In genomic region chr1:90987860-90988259, GRCh38 we compare ENCODE assay signal across 32 cellular contexts.
"Had no signal": no experiment of that assay in that cellular context is flagged by ENCODE, and none has a peak within 500 bp of the region (broad histone marks: within the 10 kb centered on the region; RNA-seq: fewer than 3 reads in every experiment).

No MANE protein-coding gene starts in this region.

- H3K36me3 ChIP-seq: adrenal gland, esophagus muscularis mucosa, gastrocnemius medialis had no signal

- ATAC-seq: activated CD4-positive, CD25-positive, alpha-beta regulatory T cell treated with anti-CD3 and anti-CD28 coated beads, Interleukin-2, amount 50 U/mL, for 24 hours; activated CD8-positive, alpha-beta T cell treated with anti-CD3 and anti-CD28 coated beads for 36 hours; activated naive CD8-positive, alpha-beta T cell treated with anti-CD3 and anti-CD28 coated beads, Interleukin-2, amount 50 U/mL, for 24 hours; activated T-cell treated with anti-CD3 and anti-CD28 coated beads, Interleukin-2, amount 50 U/mL, for 4 hours; activated T-helper 17 cell treated with anti-CD3 and anti-CD28 coated beads, Interleukin-2, amount 50 U/mL, for 72 hours; body of pancreas; effector memory CD8-positive, alpha-beta T cell; foreskin keratinocyte; gastrocnemius medialis; heart left ventricle; T-helper 17 cell had no signal

- H3K4me3 ChIP-seq: adrenal gland, body of pancreas, esophagus muscularis mucosa, gastrocnemius medialis, heart left ventricle had no signal

- H3K27me3 ChIP-seq: adrenal gland, body of pancreas, esophagus muscularis mucosa, foreskin keratinocyte, gastrocnemius medialis, heart left ventricle had no signal

- H3K27ac ChIP-seq: adrenal gland, body of pancreas, esophagus muscularis mucosa, foreskin keratinocyte, gastrocnemius medialis, heart left ventricle had no signal

- H3K27me3 Mint-ChIP-seq: activated CD8-positive, alpha-beta T cell treated with anti-CD3 and anti-CD28 coated beads for 36 hours; activated naive CD4-positive, alpha-beta T cell treated with anti-CD3 and anti-CD28 coated beads, Interleukin-2, amount 50 U/mL, for 24 hours; activated naive CD8-positive, alpha-beta T cell treated with anti-CD3 and anti-CD28 coated beads for 36 hours; activated naive CD8-positive, alpha-beta T cell treated with anti-CD3 and anti-CD28 coated beads, Interleukin-2, amount 50 U/mL, for 24 hours; activated T-helper 17 cell treated with anti-CD3 and anti-CD28 coated beads, Interleukin-2, amount 50 U/mL, for 72 hours; effector memory CD8-positive, alpha-beta T cell; T-helper 17 cell had no signal

- H3K27ac Mint-ChIP-seq: activated CD8-positive, alpha-beta T cell treated with anti-CD3 and anti-CD28 coated beads for 36 hours; activated naive CD4-positive, alpha-beta T cell treated with anti-CD3 and anti-CD28 coated beads for 36 hours; activated naive CD4-positive, alpha-beta T cell treated with anti-CD3 and anti-CD28 coated beads, Interleukin-2, amount 50 U/mL, for 24 hours; activated naive CD8-positive, alpha-beta T cell treated with anti-CD3 and anti-CD28 coated beads for 36 hours; activated naive CD8-positive, alpha-beta T cell treated with anti-CD3 and anti-CD28 coated beads, Interleukin-2, amount 50 U/mL, for 24 hours; activated T-helper 17 cell treated with anti-CD3 and anti-CD28 coated beads, Interleukin-2, amount 50 U/mL, for 72 hours; T-helper 17 cell; T-helper 2 cell treated with Interferon-gamma antibody and Interleukin-4, amounts not matched to agents 5 μg/mL and 100 μg/mL, for 36 hours had no signal

- H3K4me3 Mint-ChIP-seq: activated CD8-positive, alpha-beta T cell treated with anti-CD3 and anti-CD28 coated beads for 36 hours; activated naive CD4-positive, alpha-beta T cell treated with anti-CD3 and anti-CD28 coated beads for 36 hours; activated naive CD4-positive, alpha-beta T cell treated with anti-CD3 and anti-CD28 coated beads, Interleukin-2, amount 50 U/mL, for 24 hours; activated naive CD8-positive, alpha-beta T cell treated with anti-CD3 and anti-CD28 coated beads for 36 hours; activated naive CD8-positive, alpha-beta T cell treated with anti-CD3 and anti-CD28 coated beads, Interleukin-2, amount 50 U/mL, for 24 hours; activated T-cell treated with anti-CD3 and anti-CD28 coated beads, Interleukin-2, amount 50 U/mL, for 4 hours; activated T-helper 17 cell treated with anti-CD3 and anti-CD28 coated beads, Interleukin-2, amount 50 U/mL, for 72 hours; T-helper 17 cell; T-helper 2 cell treated with Interferon-gamma antibody and Interleukin-4, amounts not matched to agents 5 μg/mL and 100 μg/mL, for 36 hours had no signal

- DNase-seq: activated CD4-positive, alpha-beta T cell treated with anti-CD3 and anti-CD28 coated beads for 48 hours; activated CD4-positive, alpha-beta T cell treated with anti-CD3 and anti-CD28 coated beads, Interleukin-2, amount 50 U/mL, for 1 hour; activated CD4-positive, alpha-beta T cell treated with anti-CD3 and anti-CD28 coated beads, Interleukin-2, amount 50 U/mL, for 48 hours; activated CD8-positive, alpha-beta memory T cell treated with anti-CD3 and anti-CD28 coated beads for 24 hours; activated CD8-positive, alpha-beta T cell treated with anti-CD3 and anti-CD28 coated beads for 36 hours; activated effector memory CD4-positive, alpha-beta T cell treated with Interleukin-2 at 50 U/mL for 16 hours; activated naive CD4-positive, alpha-beta T cell treated with anti-CD3 and anti-CD28 coated beads for 36 hours; activated naive CD8-positive, alpha-beta T cell treated with anti-CD3 and anti-CD28 coated beads for 36 hours; activated naive CD8-positive, alpha-beta T cell treated with anti-CD3 and anti-CD28 coated beads, Interleukin-2, amount 50 U/mL, for 24 hours; activated T-cell treated with anti-CD3 and anti-CD28 coated beads, Interleukin-2, amount 50 U/mL, for 4 hours; adrenal gland; amygdala; aorta; body of pancreas; caudate nucleus; cortex of kidney; dermis blood vessel endothelial cell; effector CD4-positive, alpha-beta T cell; effector memory CD8-positive, alpha-beta T cell; erythroblast; foreskin keratinocyte; gastrocnemius medialis; glutamatergic neuron; heart left ventricle; T-helper 1 cell; T-helper 17 cell; T1000 had no signal

- H3K4me1 ChIP-seq: foreskin keratinocyte had no signal
